Comparison of ENCODE assay signal across 9 cellular contexts in the genomic region with DNA sequence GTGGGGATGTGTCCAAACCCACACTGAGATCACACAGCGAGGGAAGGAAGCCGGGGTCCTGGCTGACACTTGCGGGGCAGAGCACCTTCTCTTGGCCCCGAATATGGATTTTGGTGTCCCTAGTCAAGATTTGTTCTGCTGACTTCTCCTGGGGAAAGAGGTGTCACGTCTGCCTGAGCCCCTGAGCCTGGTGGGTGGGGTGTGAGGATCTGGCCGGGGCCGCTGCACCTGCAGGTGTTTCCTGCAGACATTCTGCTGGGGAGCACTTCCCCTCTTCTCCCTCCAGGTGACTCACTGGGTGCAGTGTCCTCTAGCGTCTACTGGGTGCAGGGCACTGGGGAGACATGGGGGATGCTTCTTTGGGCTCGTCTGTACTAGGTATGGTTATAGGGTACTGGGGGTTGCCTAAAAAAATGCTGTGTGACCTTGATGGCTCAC.
DNase-seq lines count a peak whose midpoint lies in the region; ATAC-seq, FAIRE-seq and TF ChIP-seq lines count a peak whose summit lies in the region.
"Had no signal": no experiment of that assay in that cellular context is flagged by ENCODE, and none has a peak within 500 bp of the region (broad histone marks: within the 10 kb centered on the region; RNA-seq: fewer than 3 reads in every experiment).

No MANE protein-coding gene starts in this region.

- H3K27ac ChIP-seq in uterus: peak overlapping the region; percentile 83 to 86

- H3K36me3 Mint-ChIP-seq in natural killer cell: no peaks in the 10 kb centered on the region

- no peaks in the 10 kb centered on the region for H3K9me3 ChIP-seq in uterus

- peaks cover 0 to 5% of the 10 kb centered on the region in 2 donors for H3K4me1 ChIP-seq in uterus

- ATAC-seq in Right ventricle myocardium superior (ENCODE audit: poor library complexity) (no peak), left ventricle myocardium superior (no peak), HG03139 (IDR thresholded peaks at IDR 0.05; ENCODE audit: unreplicated experiment) (peak; percentile 67), natural killer cell (peak; percentile 52 to 68 (median 56))

- FAIRE-seq in frontal cortex (lab: Jason Lieb, UNC): no peak

- H3K4me3 Mint-ChIP-seq in natural killer cell: peak overlapping the region; percentile 60
- H3K4me3 Mint-ChIP-seq: neural crest cell had no signal

- peak overlapping the region; percentile 92 for H3K27ac Mint-ChIP-seq in natural killer cell

- H3K4me1 Mint-ChIP-seq in natural killer cell: peaks cover 82 to 94% of the 10 kb centered on the region in 2 donors

- in situ Hi-C loops in astrocyte of the spinal cord (cut with HindIII; ENCODE audit: low sequenced_read_pairs): no loop called here

- no peaks in the 10 kb centered on the region for H3K36me3 ChIP-seq in uterus

- no peak overlapping the region for H3K4me3 ChIP-seq in astrocyte of the spinal cord (ENCODE audit: low read depth, low read length)
- no peak overlapping the region for H3K4me3 ChIP-seq in uterus

- H3K27me3 Mint-ChIP-seq in natural killer cell (ENCODE audit: low read depth in 2 of 2): peaks cover 0 to 4% of the 10 kb centered on the region in 2 donors

- H3K27me3 ChIP-seq in uterus: no peaks in the 10 kb centered on the region

- no peaks in the 10 kb centered on the region for H3K9me3 Mint-ChIP-seq in natural killer cell
- H3K9me3 Mint-ChIP-seq: neural crest cell had no signal

- intact Hi-C loops in Right ventricle myocardium superior (cut with DNase I): no loop called here
- intact Hi-C loops in left ventricle myocardium superior (cut with micrococcal nuclease): no loop called here
- intact Hi-C loops in natural killer cell (cut with micrococcal nuclease): loop anchor here (1.0 to 5.0 kb wide), 5 partner anchors 18 to 174 kb away; partner anchors contain the start of gene GRK5
- intact Hi-C loops in uterus (cut with DNase I; ENCODE audit: low total_unique reads): no loop called here

- TF ChIP-seq POLR2A in uterus (IDR thresholded peaks at IDR 0.05): no peak

- TF ChIP-seq CTCF in astrocyte of the spinal cord (IDR thresholded peaks at IDR 0.05; ENCODE audit: low read depth, low read length) (peak; percentile 42), natural killer cell (IDR thresholded peaks at IDR 0.05) (peak; percentile 43), uterus (IDR thresholded peaks at IDR 0.05) (peak; percentile 7 to 30 (median 27))

- peak; percentile 35 for DNase-seq in Right ventricle myocardium superior
- DNase-seq in left ventricle myocardium superior: no peak
- DNase-seq in T-helper 1 cell: peak; percentile 63 to 78 (median 69)
- no peak for DNase-seq in astrocyte of the spinal cord (ENCODE audit: low read depth, low spot score)
- DNase-seq in natural killer cell: peak; percentile 49
- DNase-seq in uterus: peak in 1 of 2 donors; percentile 53
- DNase-seq in frontal cortex (ENCODE audit: low spot score in 2 of 2): no peak

Comparison
In these comparisons a context has a peak if more than half of its experiments do, and no peak if none do; other contexts are left out.
1. DNase-seq: peak in Right ventricle myocardium superior (single experiment), T-helper 1 cell (5 of 5) and natural killer cell (single experiment); none in left ventricle myocardium superior (single experiment), astrocyte of the spinal cord (single experiment) and frontal cortex (0 of 2).
2. ATAC-seq: peak in HG03139 (single experiment) and natural killer cell (3 of 3); none in Right ventricle myocardium superior (single experiment) and left ventricle myocardium superior (single experiment).
3. Peak in every context shown above with its lines, with median percentiles within 50 percentile points of each other: CTCF ChIP-seq.